1 cellular context compared by ENCODE assay signal in the genomic region with DNA sequence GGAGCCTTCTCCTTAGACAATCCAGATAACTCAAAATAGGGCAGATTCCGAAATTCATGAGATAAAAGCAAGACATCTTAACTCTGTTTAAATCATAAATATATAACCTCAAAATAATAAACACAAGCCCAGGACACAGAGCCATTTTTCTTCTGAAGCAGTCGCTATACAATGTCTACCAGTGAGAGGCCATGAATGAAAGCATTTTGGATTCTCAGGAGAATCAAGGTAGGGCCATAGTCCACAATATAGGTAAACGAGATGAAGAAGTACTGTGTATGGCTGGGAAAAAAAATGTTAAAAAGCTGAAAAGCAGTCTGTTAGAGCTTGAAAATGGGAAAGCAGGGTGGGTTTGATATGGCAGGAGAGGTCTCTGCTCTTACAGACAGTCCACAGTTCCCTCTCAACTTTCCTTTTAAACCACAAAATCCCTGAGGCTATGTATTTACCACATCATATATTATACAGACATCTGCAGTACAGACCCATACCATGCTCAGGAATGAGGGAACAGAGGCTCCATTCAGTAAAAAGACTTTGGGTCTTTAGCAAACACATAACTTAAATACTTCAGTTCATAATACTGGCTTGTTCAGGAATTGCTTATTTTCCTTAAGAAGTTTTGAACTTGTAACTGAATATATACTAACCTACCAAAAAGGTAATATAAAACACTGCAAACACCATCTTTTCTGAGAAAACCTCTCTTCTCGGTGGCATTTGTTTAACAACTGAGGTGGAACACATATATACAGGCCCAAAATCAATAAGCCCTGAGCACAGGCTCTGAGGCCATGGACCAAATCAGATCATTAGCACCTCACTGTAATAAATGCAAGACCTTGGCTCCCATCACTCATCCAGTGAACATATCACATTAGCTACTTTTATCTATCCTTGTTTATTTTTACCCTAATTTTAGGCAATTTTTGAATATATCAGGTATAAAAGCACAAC.
A peak's percentile ranks its signal among the peaks of the same experiment; 100 is the strongest.
TF ChIP-seq lines count a peak whose summit lies in the region.

No MANE protein-coding gene starts in this region.

TF ChIP-seq in HepG2, 621 proteins besides CTCF, POLR2A, EP300 and RAD21 (continued from another document and continues in another):
- TF ChIP-seq ATF6 (CRISPR knock-in tag; conservative IDR thresholded peaks at IDR 0.05) (no peak), ZNF777 (CRISPR knock-in tag; IDR thresholded peaks at IDR 0.05) (no peak), SMAD3 (CRISPR knock-in tag; IDR thresholded peaks at IDR 0.05) (no peak), FOXJ3 (CRISPR knock-in tag; IDR thresholded peaks at IDR 0.05; ENCODE audit: borderline replicate concordance) (peak; percentile 43; the same call in 1 of the 2 replicates), ATF7-NPFF (CRISPR knock-in tag; IDR thresholded peaks at IDR 0.05; ENCODE audit: low read depth) (0 out of 2 replicates have a peak, but pooled peaks have one; percentile 19), GABPA (IDR thresholded peaks at IDR 0.05; ENCODE audit: low read depth, low read length) (no peak), GABPA (CRISPR knock-in tag; IDR thresholded peaks at IDR 0.05; ENCODE audit: low read depth) (no peak), EED (CRISPR knock-in tag; IDR thresholded peaks at IDR 0.05) (no peak), EEA1 (CRISPR knock-in tag; IDR thresholded peaks at IDR 0.05; ENCODE audit: borderline replicate concordance) (no peak), ZNF292 (CRISPR knock-in tag; IDR thresholded peaks at IDR 0.05; ENCODE audit: borderline replicate concordance, low read depth) (0 out of 2 replicates have a peak, but pooled peaks have one; percentile 28), POLR2AphosphoS2 (IDR thresholded peaks at IDR 0.05; ENCODE audit: low read depth, low read length) (no peak), ADNP (CRISPR knock-in tag; IDR thresholded peaks at IDR 0.05) (no peak), ZBTB38 (CRISPR knock-in tag; IDR thresholded peaks at IDR 0.05) (no peak), ETV6 (CRISPR knock-in tag; conservative IDR thresholded peaks at IDR 0.05) (no peak), SNRNP70 (IDR thresholded peaks at IDR 0.05; ENCODE audit: low read depth, low read length) (no peak), ZNF564 (CRISPR knock-in tag; IDR thresholded peaks at IDR 0.05) (no peak), ZNF180 (CRISPR knock-in tag; IDR thresholded peaks at IDR 0.05; ENCODE audit: borderline replicate concordance, low read depth) (no peak), ZNF563 (CRISPR knock-in tag; IDR thresholded peaks at IDR 0.05) (no peak), TEAD3 (CRISPR knock-in tag; optimal IDR thresholded peaks at IDR 0.05; ENCODE audit: borderline replicate concordance) (peak; percentile 77), HNF4A (CRISPR knock-in tag; IDR thresholded peaks at IDR 0.05) (peak; percentile 46)
- TF ChIP-seq, protein P1, sequence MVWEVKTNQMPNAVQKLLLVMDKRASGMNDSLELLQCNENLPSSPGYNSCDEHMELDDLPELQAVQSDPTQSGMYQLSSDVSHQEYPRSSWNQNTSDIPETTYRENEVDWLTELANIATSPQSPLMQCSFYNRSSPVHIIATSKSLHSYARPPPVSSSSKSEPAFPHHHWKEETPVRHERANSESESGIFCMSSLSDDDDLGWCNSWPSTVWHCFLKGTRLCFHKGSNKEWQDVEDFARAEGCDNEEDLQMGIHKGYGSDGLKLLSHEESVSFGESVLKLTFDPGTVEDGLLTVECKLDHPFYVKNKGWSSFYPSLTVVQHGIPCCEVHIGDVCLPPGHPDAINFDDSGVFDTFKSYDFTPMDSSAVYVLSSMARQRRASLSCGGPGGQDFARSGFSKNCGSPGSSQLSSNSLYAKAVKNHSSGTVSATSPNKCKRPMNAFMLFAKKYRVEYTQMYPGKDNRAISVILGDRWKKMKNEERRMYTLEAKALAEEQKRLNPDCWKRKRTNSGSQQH (CRISPR knock-in tag; IDR thresholded peaks at IDR 0.05; ENCODE audit: low read depth): no peak
- TF ChIP-seq, protein P2, sequence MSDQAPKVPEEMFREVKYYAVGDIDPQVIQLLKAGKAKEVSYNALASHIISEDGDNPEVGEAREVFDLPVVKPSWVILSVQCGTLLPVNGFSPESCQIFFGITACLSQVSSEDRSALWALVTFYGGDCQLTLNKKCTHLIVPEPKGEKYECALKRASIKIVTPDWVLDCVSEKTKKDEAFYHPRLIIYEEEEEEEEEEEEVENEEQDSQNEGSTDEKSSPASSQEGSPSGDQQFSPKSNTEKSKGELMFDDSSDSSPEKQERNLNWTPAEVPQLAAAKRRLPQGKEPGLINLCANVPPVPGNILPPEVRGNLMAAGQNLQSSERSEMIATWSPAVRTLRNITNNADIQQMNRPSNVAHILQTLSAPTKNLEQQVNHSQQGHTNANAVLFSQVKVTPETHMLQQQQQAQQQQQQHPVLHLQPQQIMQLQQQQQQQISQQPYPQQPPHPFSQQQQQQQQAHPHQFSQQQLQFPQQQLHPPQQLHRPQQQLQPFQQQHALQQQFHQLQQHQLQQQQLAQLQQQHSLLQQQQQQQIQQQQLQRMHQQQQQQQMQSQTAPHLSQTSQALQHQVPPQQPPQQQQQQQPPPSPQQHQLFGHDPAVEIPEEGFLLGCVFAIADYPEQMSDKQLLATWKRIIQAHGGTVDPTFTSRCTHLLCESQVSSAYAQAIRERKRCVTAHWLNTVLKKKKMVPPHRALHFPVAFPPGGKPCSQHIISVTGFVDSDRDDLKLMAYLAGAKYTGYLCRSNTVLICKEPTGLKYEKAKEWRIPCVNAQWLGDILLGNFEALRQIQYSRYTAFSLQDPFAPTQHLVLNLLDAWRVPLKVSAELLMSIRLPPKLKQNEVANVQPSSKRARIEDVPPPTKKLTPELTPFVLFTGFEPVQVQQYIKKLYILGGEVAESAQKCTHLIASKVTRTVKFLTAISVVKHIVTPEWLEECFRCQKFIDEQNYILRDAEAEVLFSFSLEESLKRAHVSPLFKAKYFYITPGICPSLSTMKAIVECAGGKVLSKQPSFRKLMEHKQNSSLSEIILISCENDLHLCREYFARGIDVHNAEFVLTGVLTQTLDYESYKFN (CRISPR knock-in tag; conservative IDR thresholded peaks at IDR 0.05): peak; percentile 60
- TF ChIP-seq, protein P3, sequence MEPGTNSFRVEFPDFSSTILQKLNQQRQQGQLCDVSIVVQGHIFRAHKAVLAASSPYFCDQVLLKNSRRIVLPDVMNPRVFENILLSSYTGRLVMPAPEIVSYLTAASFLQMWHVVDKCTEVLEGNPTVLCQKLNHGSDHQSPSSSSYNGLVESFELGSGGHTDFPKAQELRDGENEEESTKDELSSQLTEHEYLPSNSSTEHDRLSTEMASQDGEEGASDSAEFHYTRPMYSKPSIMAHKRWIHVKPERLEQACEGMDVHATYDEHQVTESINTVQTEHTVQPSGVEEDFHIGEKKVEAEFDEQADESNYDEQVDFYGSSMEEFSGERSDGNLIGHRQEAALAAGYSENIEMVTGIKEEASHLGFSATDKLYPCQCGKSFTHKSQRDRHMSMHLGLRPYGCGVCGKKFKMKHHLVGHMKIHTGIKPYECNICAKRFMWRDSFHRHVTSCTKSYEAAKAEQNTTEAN (CRISPR knock-in tag; conservative IDR thresholded peaks at IDR 0.05): 0 out of 2 replicates have a peak, but pooled peaks have one; percentile 18
- TF ChIP-seq, protein P4, sequence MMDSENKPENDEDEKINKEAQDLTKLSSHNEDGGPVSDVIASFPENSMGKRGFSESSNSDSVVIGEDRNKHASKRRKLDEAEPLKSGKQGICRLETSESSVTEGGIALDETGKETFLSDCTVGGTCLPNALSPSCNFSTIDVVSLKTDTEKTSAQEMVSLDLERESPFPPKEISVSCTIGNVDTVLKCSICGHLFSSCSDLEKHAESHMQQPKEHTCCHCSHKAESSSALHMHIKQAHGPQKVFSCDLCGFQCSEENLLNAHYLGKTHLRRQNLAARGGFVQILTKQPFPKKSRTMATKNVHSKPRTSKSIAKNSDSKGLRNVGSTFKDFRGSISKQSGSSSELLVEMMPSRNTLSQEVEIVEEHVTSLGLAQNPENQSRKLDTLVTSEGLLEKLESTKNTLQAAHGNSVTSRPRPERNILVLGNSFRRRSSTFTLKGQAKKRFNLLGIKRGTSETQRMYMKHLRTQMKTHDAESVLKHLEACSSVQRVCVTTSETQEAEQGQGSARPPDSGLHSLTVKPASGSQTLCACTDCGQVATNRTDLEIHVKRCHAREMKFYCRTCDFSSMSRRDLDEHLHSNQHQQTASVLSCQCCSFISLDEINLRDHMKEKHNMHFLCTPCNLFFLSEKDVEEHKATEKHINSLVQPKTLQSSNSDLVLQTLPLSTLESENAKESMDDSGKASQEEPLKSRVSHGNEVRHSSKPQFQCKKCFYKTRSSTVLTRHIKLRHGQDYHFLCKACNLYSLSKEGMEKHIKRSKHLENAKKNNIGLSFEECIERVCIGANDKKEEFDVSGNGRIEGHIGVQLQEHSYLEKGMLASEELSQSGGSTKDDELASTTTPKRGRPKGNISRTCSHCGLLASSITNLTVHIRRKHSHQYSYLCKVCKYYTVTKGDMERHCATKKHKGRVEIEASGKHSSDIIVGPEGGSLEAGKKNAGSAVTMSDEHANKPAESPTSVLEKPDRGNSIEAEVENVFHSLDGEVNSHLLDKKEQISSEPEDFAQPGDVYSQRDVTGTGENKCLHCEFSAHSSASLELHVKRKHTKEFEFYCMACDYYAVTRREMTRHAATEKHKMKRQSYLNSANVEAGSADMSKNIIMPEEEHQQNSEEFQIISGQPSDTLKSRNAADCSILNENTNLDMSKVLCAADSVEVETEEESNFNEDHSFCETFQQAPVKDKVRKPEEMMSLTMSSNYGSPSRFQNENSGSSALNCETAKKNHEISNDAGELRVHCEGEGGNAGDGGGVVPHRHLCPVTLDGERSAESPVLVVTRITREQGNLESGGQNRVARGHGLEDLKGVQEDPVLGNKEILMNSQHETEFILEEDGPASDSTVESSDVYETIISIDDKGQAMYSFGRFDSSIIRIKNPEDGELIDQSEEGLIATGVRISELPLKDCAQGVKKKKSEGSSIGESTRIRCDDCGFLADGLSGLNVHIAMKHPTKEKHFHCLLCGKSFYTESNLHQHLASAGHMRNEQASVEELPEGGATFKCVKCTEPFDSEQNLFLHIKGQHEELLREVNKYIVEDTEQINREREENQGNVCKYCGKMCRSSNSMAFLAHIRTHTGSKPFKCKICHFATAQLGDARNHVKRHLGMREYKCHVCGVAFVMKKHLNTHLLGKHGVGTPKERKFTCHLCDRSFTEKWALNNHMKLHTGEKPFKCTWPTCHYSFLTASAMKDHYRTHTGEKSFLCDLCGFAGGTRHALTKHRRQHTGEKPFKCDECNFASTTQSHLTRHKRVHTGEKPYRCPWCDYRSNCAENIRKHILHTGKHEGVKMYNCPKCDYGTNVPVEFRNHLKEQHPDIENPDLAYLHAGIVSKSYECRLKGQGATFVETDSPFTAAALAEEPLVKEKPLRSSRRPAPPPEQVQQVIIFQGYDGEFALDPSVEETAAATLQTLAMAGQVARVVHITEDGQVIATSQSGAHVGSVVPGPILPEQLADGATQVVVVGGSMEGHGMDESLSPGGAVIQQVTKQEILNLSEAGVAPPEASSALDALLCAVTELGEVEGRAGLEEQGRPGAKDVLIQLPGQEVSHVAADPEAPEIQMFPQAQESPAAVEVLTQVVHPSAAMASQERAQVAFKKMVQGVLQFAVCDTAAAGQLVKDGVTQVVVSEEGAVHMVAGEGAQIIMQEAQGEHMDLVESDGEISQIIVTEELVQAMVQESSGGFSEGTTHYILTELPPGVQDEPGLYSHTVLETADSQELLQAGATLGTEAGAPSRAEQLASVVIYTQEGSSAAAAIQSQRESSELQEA (CRISPR knock-in tag; IDR thresholded peaks at IDR 0.05; ENCODE audit: not compliant biosample characterization): no peak
- TF ChIP-seq, protein P5, sequence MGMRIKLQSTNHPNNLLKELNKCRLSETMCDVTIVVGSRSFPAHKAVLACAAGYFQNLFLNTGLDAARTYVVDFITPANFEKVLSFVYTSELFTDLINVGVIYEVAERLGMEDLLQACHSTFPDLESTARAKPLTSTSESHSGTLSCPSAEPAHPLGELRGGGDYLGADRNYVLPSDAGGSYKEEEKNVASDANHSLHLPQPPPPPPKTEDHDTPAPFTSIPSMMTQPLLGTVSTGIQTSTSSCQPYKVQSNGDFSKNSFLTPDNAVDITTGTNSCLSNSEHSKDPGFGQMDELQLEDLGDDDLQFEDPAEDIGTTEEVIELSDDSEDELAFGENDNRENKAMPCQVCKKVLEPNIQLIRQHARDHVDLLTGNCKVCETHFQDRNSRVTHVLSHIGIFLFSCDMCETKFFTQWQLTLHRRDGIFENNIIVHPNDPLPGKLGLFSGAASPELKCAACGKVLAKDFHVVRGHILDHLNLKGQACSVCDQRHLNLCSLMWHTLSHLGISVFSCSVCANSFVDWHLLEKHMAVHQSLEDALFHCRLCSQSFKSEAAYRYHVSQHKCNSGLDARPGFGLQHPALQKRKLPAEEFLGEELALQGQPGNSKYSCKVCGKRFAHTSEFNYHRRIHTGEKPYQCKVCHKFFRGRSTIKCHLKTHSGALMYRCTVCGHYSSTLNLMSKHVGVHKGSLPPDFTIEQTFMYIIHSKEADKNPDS (CRISPR knock-in tag; IDR thresholded peaks at IDR 0.05): no peak
- TF ChIP-seq, protein P6, sequence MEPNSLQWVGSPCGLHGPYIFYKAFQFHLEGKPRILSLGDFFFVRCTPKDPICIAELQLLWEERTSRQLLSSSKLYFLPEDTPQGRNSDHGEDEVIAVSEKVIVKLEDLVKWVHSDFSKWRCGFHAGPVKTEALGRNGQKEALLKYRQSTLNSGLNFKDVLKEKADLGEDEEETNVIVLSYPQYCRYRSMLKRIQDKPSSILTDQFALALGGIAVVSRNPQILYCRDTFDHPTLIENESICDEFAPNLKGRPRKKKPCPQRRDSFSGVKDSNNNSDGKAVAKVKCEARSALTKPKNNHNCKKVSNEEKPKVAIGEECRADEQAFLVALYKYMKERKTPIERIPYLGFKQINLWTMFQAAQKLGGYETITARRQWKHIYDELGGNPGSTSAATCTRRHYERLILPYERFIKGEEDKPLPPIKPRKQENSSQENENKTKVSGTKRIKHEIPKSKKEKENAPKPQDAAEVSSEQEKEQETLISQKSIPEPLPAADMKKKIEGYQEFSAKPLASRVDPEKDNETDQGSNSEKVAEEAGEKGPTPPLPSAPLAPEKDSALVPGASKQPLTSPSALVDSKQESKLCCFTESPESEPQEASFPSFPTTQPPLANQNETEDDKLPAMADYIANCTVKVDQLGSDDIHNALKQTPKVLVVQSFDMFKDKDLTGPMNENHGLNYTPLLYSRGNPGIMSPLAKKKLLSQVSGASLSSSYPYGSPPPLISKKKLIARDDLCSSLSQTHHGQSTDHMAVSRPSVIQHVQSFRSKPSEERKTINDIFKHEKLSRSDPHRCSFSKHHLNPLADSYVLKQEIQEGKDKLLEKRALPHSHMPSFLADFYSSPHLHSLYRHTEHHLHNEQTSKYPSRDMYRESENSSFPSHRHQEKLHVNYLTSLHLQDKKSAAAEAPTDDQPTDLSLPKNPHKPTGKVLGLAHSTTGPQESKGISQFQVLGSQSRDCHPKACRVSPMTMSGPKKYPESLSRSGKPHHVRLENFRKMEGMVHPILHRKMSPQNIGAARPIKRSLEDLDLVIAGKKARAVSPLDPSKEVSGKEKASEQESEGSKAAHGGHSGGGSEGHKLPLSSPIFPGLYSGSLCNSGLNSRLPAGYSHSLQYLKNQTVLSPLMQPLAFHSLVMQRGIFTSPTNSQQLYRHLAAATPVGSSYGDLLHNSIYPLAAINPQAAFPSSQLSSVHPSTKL (CRISPR knock-in tag; IDR thresholded peaks at IDR 0.05): peak; percentile 57; the same call in 1 of the 2 replicates
